ENCODE assay signal across 21 cellular contexts in the genomic region with DNA sequence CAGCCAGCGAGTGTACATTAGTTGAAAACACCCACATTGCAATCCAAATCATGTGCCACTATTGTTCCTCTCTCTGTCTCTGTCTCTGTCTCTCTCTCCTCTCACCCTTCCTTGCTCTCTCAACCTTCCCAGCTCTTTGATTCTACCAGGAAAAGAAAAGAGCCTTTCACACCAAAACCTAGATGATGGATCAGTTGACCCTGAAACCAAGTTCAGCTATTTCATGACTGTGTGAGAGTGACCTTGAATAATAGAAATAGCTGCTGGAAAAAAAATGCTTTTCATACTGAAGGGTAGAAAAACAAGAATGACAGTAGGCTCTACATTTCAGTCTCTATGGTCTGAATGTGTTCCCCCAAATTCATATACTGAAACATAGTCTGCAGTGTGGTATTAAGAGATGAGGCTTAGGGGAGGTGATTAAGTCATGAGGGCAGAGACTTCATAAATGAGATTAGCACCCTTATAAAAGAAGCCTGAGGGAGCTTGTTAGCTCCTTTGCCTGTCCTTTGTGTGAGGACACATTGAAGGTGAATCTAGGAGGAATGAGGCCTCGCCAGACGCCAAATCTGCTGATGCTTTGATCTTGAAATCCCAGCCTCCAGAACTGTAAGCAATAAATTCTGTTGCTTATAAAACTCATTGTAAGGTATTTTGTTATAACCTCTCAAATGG.
"Had no signal": no experiment of that assay in that cellular context is flagged by ENCODE, and none has a peak within 500 bp of the region (broad histone marks: within the 10 kb centered on the region; RNA-seq: fewer than 3 reads in every experiment).

No MANE protein-coding gene starts in this region.

- H3K27ac Mint-ChIP-seq: activated B cell treated with CpG ODN at 0.5 μM for 24 hours; activated CD4-positive, alpha-beta memory T cell treated with anti-CD3 and anti-CD28 coated beads, Interleukin-2, amount 10 ng/mL, durations not matched to agents 7 days and 5 days; activated CD8-positive, alpha-beta memory T cell treated with anti-CD3 and anti-CD28 coated beads, Interleukin-2, amount 10 ng/mL, durations not matched to agents 7 days and 5 days; activated naive CD4-positive, alpha-beta T cell treated with anti-CD3 and anti-CD28 coated beads for 36 hours; activated T-helper 17 cell treated with anti-CD3 and anti-CD28 coated beads, Interleukin-2, amount 50 U/mL, for 72 hours; natural killer cell; stimulated activated naive CD8-positive, alpha-beta T cell treated with anti-CD3 and anti-CD28 coated beads, Interleukin-15, amount 100 ng/mL, for 72 hours; T-helper 2 cell treated with Interferon-gamma antibody and Interleukin-4, amounts not matched to agents 5 μg/mL and 100 μg/mL, for 36 hours had no signal

- H3K4me3 Mint-ChIP-seq: activated B cell treated with CpG ODN at 0.5 μM for 24 hours; activated CD4-positive, alpha-beta memory T cell treated with anti-CD3 and anti-CD28 coated beads, Interleukin-2, amount 10 ng/mL, durations not matched to agents 7 days and 5 days; activated CD8-positive, alpha-beta memory T cell treated with anti-CD3 and anti-CD28 coated beads, Interleukin-2, amount 10 ng/mL, durations not matched to agents 7 days and 5 days; activated naive CD4-positive, alpha-beta T cell treated with anti-CD3 and anti-CD28 coated beads for 36 hours; activated T-helper 17 cell treated with anti-CD3 and anti-CD28 coated beads, Interleukin-2, amount 50 U/mL, for 72 hours; natural killer cell; stimulated activated naive CD8-positive, alpha-beta T cell treated with anti-CD3 and anti-CD28 coated beads, Interleukin-15, amount 100 ng/mL, for 72 hours; T-helper 2 cell treated with Interferon-gamma antibody and Interleukin-4, amounts not matched to agents 5 μg/mL and 100 μg/mL, for 36 hours had no signal

- H3K36me3 Mint-ChIP-seq: activated CD8-positive, alpha-beta memory T cell treated with anti-CD3 and anti-CD28 coated beads, Interleukin-2, amount 10 ng/mL, durations not matched to agents 7 days and 5 days; natural killer cell had no signal

- H3K27me3 ChIP-seq: breast epithelium, gastroesophageal sphincter, heart left ventricle, upper lobe of left lung had no signal

- H3K4me1 ChIP-seq: breast epithelium, heart left ventricle had no signal

- H3K27me3 Mint-ChIP-seq: activated B cell treated with CpG ODN at 0.5 μM for 24 hours; activated T-helper 17 cell treated with anti-CD3 and anti-CD28 coated beads, Interleukin-2, amount 50 U/mL, for 72 hours had no signal

- H3K4me1 Mint-ChIP-seq: activated B cell treated with CpG ODN at 0.5 μM for 24 hours; activated CD4-positive, alpha-beta memory T cell treated with anti-CD3 and anti-CD28 coated beads, Interleukin-2, amount 10 ng/mL, durations not matched to agents 7 days and 5 days; activated CD8-positive, alpha-beta memory T cell treated with anti-CD3 and anti-CD28 coated beads, Interleukin-2, amount 10 ng/mL, durations not matched to agents 7 days and 5 days; activated T-helper 17 cell treated with anti-CD3 and anti-CD28 coated beads, Interleukin-2, amount 50 U/mL, for 72 hours; natural killer cell; stimulated activated naive CD8-positive, alpha-beta T cell treated with anti-CD3 and anti-CD28 coated beads, Interleukin-15, amount 100 ng/mL, for 72 hours had no signal

- H3K36me3 ChIP-seq: breast epithelium, gastroesophageal sphincter, heart left ventricle, upper lobe of left lung had no signal

- H3K27ac ChIP-seq: breast epithelium, gastroesophageal sphincter, heart left ventricle, SK-N-MC, skin epidermis, upper lobe of left lung had no signal

- H3K9me3 ChIP-seq: breast epithelium, gastroesophageal sphincter, heart left ventricle, upper lobe of left lung had no signal

- H3K4me3 ChIP-seq: breast epithelium, gastroesophageal sphincter, heart left ventricle, SK-N-MC, skin epidermis, upper lobe of left lung had no signal

- H3K9me3 Mint-ChIP-seq: activated B cell treated with CpG ODN at 0.5 μM for 24 hours; activated CD4-positive, alpha-beta memory T cell treated with anti-CD3 and anti-CD28 coated beads, Interleukin-2, amount 10 ng/mL, durations not matched to agents 7 days and 5 days; activated naive CD4-positive, alpha-beta T cell treated with anti-CD3 and anti-CD28 coated beads for 36 hours; activated T-helper 17 cell treated with anti-CD3 and anti-CD28 coated beads, Interleukin-2, amount 50 U/mL, for 72 hours; natural killer cell; stimulated activated naive CD8-positive, alpha-beta T cell treated with anti-CD3 and anti-CD28 coated beads, Interleukin-15, amount 100 ng/mL, for 72 hours; T-helper 2 cell treated with Interferon-gamma antibody and Interleukin-4, amounts not matched to agents 5 μg/mL and 100 μg/mL, for 36 hours had no signal

- DNase-seq: activated B cell treated with CpG ODN at 0.5 μM for 24 hours; activated CD4-positive, alpha-beta memory T cell treated with anti-CD3 and anti-CD28 coated beads, Interleukin-2, amount 10 ng/mL, durations not matched to agents 7 days and 5 days; activated CD4-positive, alpha-beta T cell treated with anti-CD3 and anti-CD28 coated beads for 48 hours; activated CD8-positive, alpha-beta memory T cell treated with anti-CD3 and anti-CD28 coated beads, Interleukin-2, amount 10 ng/mL, durations not matched to agents 7 days and 5 days; activated naive CD4-positive, alpha-beta T cell treated with anti-CD3 and anti-CD28 coated beads for 36 hours; anterior cingulate cortex; cerebellar nuclear complex; cortex of kidney; heart left ventricle; mesenchymal stem cell; natural killer cell; nucleus accumbens; stimulated activated naive CD8-positive, alpha-beta T cell treated with anti-CD3 and anti-CD28 coated beads, Interleukin-15, amount 100 ng/mL, for 72 hours; upper lobe of left lung had no signal

- ATAC-seq: activated CD8-positive, alpha-beta memory T cell treated with anti-CD3 and anti-CD28 coated beads, Interleukin-2, amount 10 ng/mL, durations not matched to agents 7 days and 5 days; activated T-helper 17 cell treated with anti-CD3 and anti-CD28 coated beads, Interleukin-2, amount 50 U/mL, for 72 hours; esophagus mucosa; gastroesophageal sphincter; heart left ventricle; natural killer cell; stimulated activated naive CD8-positive, alpha-beta T cell treated with anti-CD3 and anti-CD28 coated beads, Interleukin-15, amount 100 ng/mL, for 72 hours had no signal
